16 cellular contexts compared by ENCODE assay signal in the genomic region with DNA sequence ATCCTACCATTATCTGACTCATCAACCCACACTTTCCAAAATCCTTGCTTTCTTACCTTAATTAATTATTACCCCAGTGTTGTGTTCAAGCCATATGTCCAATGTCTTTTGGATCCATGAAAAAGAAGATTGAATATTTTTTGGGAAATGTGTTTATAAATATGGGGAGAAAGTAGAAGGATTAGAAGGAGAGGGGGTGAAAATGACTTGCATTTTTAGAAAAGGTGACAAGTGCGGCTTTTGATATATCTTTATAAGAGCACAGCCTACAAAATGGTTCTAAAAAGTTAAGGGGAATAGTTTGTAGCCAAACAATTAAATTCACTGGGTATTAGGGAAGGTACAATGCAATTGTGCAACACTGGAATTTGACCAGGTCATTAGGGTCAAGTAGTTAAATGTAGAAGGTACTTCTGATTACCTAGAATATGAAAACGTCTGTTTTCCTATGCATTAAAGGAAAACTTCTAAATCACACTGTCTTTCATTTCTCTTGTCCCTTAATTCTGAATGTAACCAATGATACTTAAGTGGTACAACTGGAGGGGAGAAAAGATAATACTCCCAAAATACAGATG. TPM values are rescaled to one million over a fixed set of nuclear protein-coding genes. Genes with fewer than 3 reads are reported as not detected.
A peak's percentile ranks its signal among the peaks of the same experiment; 100 is the strongest.
DNase-seq lines count a peak whose midpoint lies in the region; ATAC-seq, FAIRE-seq and TF ChIP-seq lines count a peak whose summit lies in the region.
"Had no signal": no experiment of that assay in that cellular context is flagged by ENCODE, and none has a peak within 500 bp of the region (broad histone marks: within the 10 kb centered on the region; RNA-seq: fewer than 3 reads in every experiment).

No MANE protein-coding gene starts in this region.

- peaks cover 58% of the 10 kb centered on the region for H3K4me1 Mint-ChIP-seq in stimulated activated naive CD8-positive, alpha-beta T cell treated with anti-CD3 and anti-CD28 coated beads, Interleukin-15, Interleukin-2, amounts not matched to agents 100 ng/mL and 50 ng/mL, for 24 hours (ENCODE audit: low read depth)

- H3K27ac ChIP-seq in SJSA1 (peak overlapping the region; percentile 86), endothelial cell of umbilical vein (ENCODE audit: insufficient read depth, low read depth, low read length) (peak overlapping the region; percentile 18), coronary artery (no peak overlapping the region), MM.1S (ENCODE audit: low read length) (no peak overlapping the region)
- H3K27ac ChIP-seq: uterus had no signal

- DNase-seq in stimulated activated naive CD8-positive, alpha-beta T cell treated with anti-CD3 and anti-CD28 coated beads, Interleukin-15, Interleukin-2, amounts not matched to agents 100 U/mL and 50 U/mL, for 24 hours, result no peak
- DNase-seq in SJSA1 (ENCODE audit: low read depth in 1 of 2, low spot score in 2 of 2) (no peak), endothelial cell of umbilical vein (ENCODE audit: low read depth, low spot score) (no peak), left ventricle myocardium superior (no peak), coronary artery (ENCODE audit: low spot score) (no peak), MM.1S (no peak), DMS153 (lab: John Stamatoyannopoulos, UW) (no peak)
- DNase-seq: activated CD8-positive, alpha-beta memory T cell treated with anti-CD3 and anti-CD28 coated beads, Interleukin-2, amount 50 U/mL, for 48 hours; GOT3; islet precursor cell; NCI-H82; SHP77 treated with DMSO at 0.1 percent for 48 hours; stimulated activated CD4-positive, alpha-beta T cell treated with anti-CD3 and anti-CD28 coated beads, Interleukin-2, amount 100 ng/mL, for 48 hours; uterus had no signal

- no peak for TF ChIP-seq POLR2A in endothelial cell of umbilical vein (IDR thresholded peaks at IDR 0.05; ENCODE audit: low read depth, low read length)

- peak overlapping the region; percentile 97 for H3K27ac Mint-ChIP-seq in stimulated activated naive CD8-positive, alpha-beta T cell treated with anti-CD3 and anti-CD28 coated beads, Interleukin-15, Interleukin-2, amounts not matched to agents 100 ng/mL and 50 ng/mL, for 24 hours

- dilution Hi-C loops in endothelial cell of umbilical vein (cut with MboI; ENCODE audit: extremely low pct_ligation_motif_present, low sequenced_read_pairs), result no loop called here

- POLR2A ChIA-PET in endothelial cell of umbilical vein (lab: Charles Lee), result no interaction called here

- no peaks in the 10 kb centered on the region for H3K9me1 ChIP-seq in endothelial cell of umbilical vein (replicated peaks; ENCODE audit: control insufficient read depth, extremely low read depth, insufficient read depth, low read length)

- H3K4me2 ChIP-seq in endothelial cell of umbilical vein (ENCODE audit: insufficient read depth, low read length), result peak overlapping the region; percentile 5
- H3K4me2 ChIP-seq in MM.1S (ENCODE audit: low read depth, low read length), result no peak overlapping the region

- H3F3A ChIP-seq in MM.1S (ENCODE audit: insufficient read depth, low read length), result no peaks in the 10 kb centered on the region

- H3K79me2 ChIP-seq in endothelial cell of umbilical vein (ENCODE audit: control insufficient read depth, insufficient read depth, low read length) (no peaks in the 10 kb centered on the region), MM.1S (ENCODE audit: low read length) (no peaks in the 10 kb centered on the region)

- peaks cover 4% of the 10 kb centered on the region for H3K36me3 Mint-ChIP-seq in stimulated activated naive CD8-positive, alpha-beta T cell treated with anti-CD3 and anti-CD28 coated beads, Interleukin-15, Interleukin-2, amounts not matched to agents 100 ng/mL and 50 ng/mL, for 24 hours (ENCODE audit: low read depth)

- CTCF ChIA-PET in endothelial cell of umbilical vein (lab: Charles Lee), result interaction anchor here (0.6 to 1.5 kb wide), 8 partner anchors 10 to 95 kb away, joined by 3 to 4 read pairs (median 3); no protein-coding TSS in a partner anchor

- H3K36me3 ChIP-seq in SJSA1 (no peaks in the 10 kb centered on the region), endothelial cell of umbilical vein (ENCODE audit: control insufficient read depth in 2 of 2, extremely low read depth in 1 of 2, insufficient read depth in 2 of 2, low read length in 2 of 2) (no peaks in the 10 kb centered on the region), MM.1S (replicated peaks; ENCODE audit: insufficient read depth, low read length) (no peaks in the 10 kb centered on the region)
- H3K36me3 ChIP-seq: uterus had no signal

- H3K9ac ChIP-seq in endothelial cell of umbilical vein (replicated peaks; ENCODE audit: extremely low read depth, insufficient read depth, low read length), result no peak overlapping the region
- no peak overlapping the region for H3K9ac ChIP-seq in MM.1S (ENCODE audit: low read length)

- H3K9me3 ChIP-seq in SJSA1 (replicated peaks) (no peaks in the 10 kb centered on the region), endothelial cell of umbilical vein (replicated peaks; ENCODE audit: control insufficient read depth, insufficient read depth, low read length) (no peaks in the 10 kb centered on the region), MM.1S (replicated peaks; ENCODE audit: insufficient read depth, low read length) (no peaks in the 10 kb centered on the region)
- H3K9me3 ChIP-seq: uterus had no signal

- TF ChIP-seq CTCF in endothelial cell of umbilical vein (IDR thresholded peaks at IDR 0.05; ENCODE audit: extremely low read depth in 1 of 2, insufficient read depth in 1 of 2, low read depth in 1 of 2, low read length in 2 of 2) (no peak), coronary artery (IDR thresholded peaks at IDR 0.05) (no peak), MM.1S (IDR thresholded peaks at IDR 0.05; ENCODE audit: low read length) (no peak)

- H4K20me1 ChIP-seq in endothelial cell of umbilical vein (replicated peaks; ENCODE audit: control insufficient read depth, extremely low read depth, insufficient read depth, low read length) (no peaks in the 10 kb centered on the region), MM.1S (ENCODE audit: insufficient read depth, low read length) (no peaks in the 10 kb centered on the region)

- no peaks in the 10 kb centered on the region for H3K27me3 Mint-ChIP-seq in stimulated activated naive CD8-positive, alpha-beta T cell treated with anti-CD3 and anti-CD28 coated beads, Interleukin-15, Interleukin-2, amounts not matched to agents 100 ng/mL and 50 ng/mL, for 24 hours

- H3K9me2 ChIP-seq in MM.1S (replicated peaks; ENCODE audit: insufficient read depth, low read length), result no peaks in the 10 kb centered on the region

- no peak for FAIRE-seq in endothelial cell of umbilical vein (lab: Jason Lieb, UNC)
- FAIRE-seq: endometrium had no signal

- H3K4me1 ChIP-seq in SJSA1 (replicated peaks), result peaks cover 38% of the 10 kb centered on the region
- H3K4me1 ChIP-seq in endothelial cell of umbilical vein (ENCODE audit: control insufficient read depth, extremely low read depth, insufficient read depth, low read length), result peaks cover 28% of the 10 kb centered on the region
- H3K4me1 ChIP-seq in MM.1S (ENCODE audit: low read length), result no peaks in the 10 kb centered on the region
- H3K4me1 ChIP-seq: uterus had no signal

- BruUV-seq in endothelial cell of umbilical vein (replicated peaks; lab: Mats Ljungman, UMichigan), result TSS peak; percentile 84

- ATAC-seq in stimulated activated naive CD8-positive, alpha-beta T cell treated with anti-CD3 and anti-CD28 coated beads, Interleukin-15, Interleukin-2, amounts not matched to agents 100 U/mL and 50 U/mL, for 24 hours, result no peak
- ATAC-seq in left ventricle myocardium superior, result no peak

- H3K9me3 Mint-ChIP-seq in stimulated activated naive CD8-positive, alpha-beta T cell treated with anti-CD3 and anti-CD28 coated beads, Interleukin-15, Interleukin-2, amounts not matched to agents 100 ng/mL and 50 ng/mL, for 24 hours, result peaks cover 7% of the 10 kb centered on the region

- H3K4me3 ChIP-seq in SJSA1, result no peak overlapping the region
- no peak overlapping the region for H3K4me3 ChIP-seq in endothelial cell of umbilical vein (replicated peaks in 1 of 3; ENCODE audit: insufficient read depth in 1 of 3, low read depth in 1 of 3, low read length in 3 of 3)
- H3K4me3 ChIP-seq in coronary artery, result no peak overlapping the region
- no peak overlapping the region for H3K4me3 ChIP-seq in MM.1S (ENCODE audit: low read length)
- H3K4me3 ChIP-seq: uterus had no signal

- H3K27me3 ChIP-seq in SJSA1 (replicated peaks) (no peaks in the 10 kb centered on the region), endothelial cell of umbilical vein (ENCODE audit: control insufficient read depth in 2 of 2, insufficient read depth in 2 of 2, low read length in 2 of 2) (no peaks in the 10 kb centered on the region), MM.1S (replicated peaks; ENCODE audit: insufficient read depth, low read length) (no peaks in the 10 kb centered on the region)
- H3K27me3 ChIP-seq: uterus had no signal

- H3K4me3 Mint-ChIP-seq in stimulated activated naive CD8-positive, alpha-beta T cell treated with anti-CD3 and anti-CD28 coated beads, Interleukin-15, Interleukin-2, amounts not matched to agents 100 ng/mL and 50 ng/mL, for 24 hours, result peak overlapping the region; percentile 44

- intact Hi-C loops in endothelial cell of umbilical vein (cut with micrococcal nuclease) (loop anchor here (1.0 to 5.0 kb wide), 6 partner anchors 33 to 169 kb away; no protein-coding TSS in a partner anchor), left ventricle myocardium superior (cut with micrococcal nuclease) (no loop called here)

- H2AFZ ChIP-seq in endothelial cell of umbilical vein (ENCODE audit: low read depth, low read length) (no peak overlapping the region), MM.1S (ENCODE audit: low read length) (no peak overlapping the region)

TF ChIP-seq in endothelial cell of umbilical vein, 7 proteins besides CTCF, POLR2A, EP300 and RAD21 (continues in another document):
- TF ChIP-seq, protein P1, sequence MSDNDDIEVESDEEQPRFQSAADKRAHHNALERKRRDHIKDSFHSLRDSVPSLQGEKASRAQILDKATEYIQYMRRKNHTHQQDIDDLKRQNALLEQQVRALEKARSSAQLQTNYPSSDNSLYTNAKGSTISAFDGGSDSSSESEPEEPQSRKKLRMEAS (IDR thresholded peaks at IDR 0.05; ENCODE audit: insufficient read depth, insufficient read length), result no peak
- TF ChIP-seq MYC (IDR thresholded peaks at IDR 0.05; ENCODE audit: low read depth, low read length) (no peak), EZH2 (IDR thresholded peaks at IDR 0.05; ENCODE audit: borderline replicate concordance, low read depth, low read length, severe bottlenecking) (no peak)

RNA-seq across cellular contexts. Expression of gene SERTAD2, which starts 44.4 kb away (rescaled TPM):
- total RNA-seq in SJSA1 (2014; rRNA removed; shearing (Covaris generic)), result 19.5 and 21.4 TPM in 2 replicates
- total RNA-seq in endothelial cell of umbilical vein (11.2 and 12.0 TPM in 2 replicates), left ventricle myocardium superior (14.6 TPM)
- polyA plus RNA-seq in endothelial cell of umbilical vein, result 5.5 and 8.0 TPM in 2 replicates
- polyA plus RNA-seq in endothelial cell of umbilical vein (2011; cell fraction: cytosol; rRNA removed), result 6.1 and 6.7 TPM in 2 replicates
- polyA plus RNA-seq in endothelial cell of umbilical vein (2011; cell fraction: nucleus; rRNA removed), result 7.1 and 9.3 TPM in 2 replicates
- 14.7 and 16.1 TPM in 2 replicates for polyA plus RNA-seq in endothelial cell of umbilical vein (2012)
- polyA minus RNA-seq in endothelial cell of umbilical vein, result 8.9 and 12.5 TPM in 2 replicates
- 4.8 TPM for polyA minus RNA-seq in endothelial cell of umbilical vein (2011; cell fraction: cytosol; rRNA and poly(A)+ RNA removed)
- polyA minus RNA-seq in endothelial cell of umbilical vein (2011; cell fraction: nucleus; rRNA and poly(A)+ RNA removed), result 14.3 and 19.9 TPM in 2 replicates

Comparison
In these comparisons a context has a peak if more than half of its experiments do, and no peak if none do; other contexts are left out.
1. H3K27ac ChIP-seq: peak in SJSA1 (single experiment) and endothelial cell of umbilical vein (single experiment); none in coronary artery (0 of 2) and MM.1S (single experiment).